8 cellular contexts compared by ENCODE assay signal in the genomic region with DNA sequence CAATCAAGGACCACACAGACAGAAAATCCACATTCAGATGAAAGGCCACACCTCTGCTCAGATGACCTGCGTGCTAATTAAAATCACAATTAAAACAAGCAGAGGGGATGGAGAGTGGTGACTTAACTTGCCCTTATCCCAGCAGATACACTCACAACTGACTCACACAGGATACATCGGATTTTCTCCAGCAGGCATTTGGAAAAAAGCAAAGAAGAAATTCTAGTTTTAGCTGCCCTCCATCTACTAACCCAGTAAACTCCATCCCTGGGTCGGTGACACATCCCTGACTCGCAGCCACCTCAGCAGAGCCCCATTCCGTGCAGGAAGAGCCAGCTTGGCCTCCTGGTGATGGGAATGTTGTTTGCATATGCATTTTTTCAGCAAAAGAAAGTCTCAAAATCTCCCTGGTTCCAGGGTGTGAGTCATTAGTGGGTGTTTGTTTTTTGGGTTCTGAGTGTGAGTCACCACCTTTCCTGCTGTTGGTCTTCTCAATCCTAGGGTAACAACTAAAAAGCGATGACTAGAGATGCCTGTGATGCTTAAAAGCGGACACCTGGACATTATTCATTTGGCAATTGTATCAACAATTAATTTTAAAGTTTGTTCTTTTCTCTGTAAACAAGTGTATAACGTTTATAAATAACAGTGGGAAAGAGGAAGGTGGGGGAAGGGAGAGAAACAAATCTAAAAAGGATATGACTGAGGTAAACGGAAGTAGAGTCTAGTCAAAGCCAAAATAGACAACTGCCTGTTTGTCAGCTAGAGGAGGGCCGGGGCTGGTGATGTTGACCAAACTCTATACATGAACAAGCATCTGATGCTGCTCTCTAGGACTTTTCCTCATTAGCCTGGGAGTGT. TPM values are rescaled to one million over a fixed set of nuclear protein-coding genes. Genes with fewer than 3 reads are reported as not detected.
DNase-seq lines count a peak whose midpoint lies in the region; ATAC-seq, FAIRE-seq and TF ChIP-seq lines count a peak whose summit lies in the region.

No MANE protein-coding gene starts in this region.

- peak in 3 of 5 experiments; percentile 5 to 90 (median 19) for DNase-seq in T-helper 2 cell
- DNase-seq in dedifferentiated amniotic fluid mesenchymal stem cell (ENCODE audit: extremely low spot score): peak; percentile 98
- peak; percentile 74 to 93 for DNase-seq in lower leg skin (ENCODE audit: low spot score in 2 of 2)
- peak; percentile 28 for DNase-seq in stomach
- no peak for DNase-seq in OCI-M2 (lab: John Stamatoyannopoulos, UW; ENCODE audit: unreplicated experiment)

- WGBS in lower leg skin, 2 donors: 30 to 38% methylated on average over 10 of the region's 10 CpGs
- 25 to 33% (median 31%) methylated on average over 10 of the region's 10 CpGs for WGBS in stomach, 5 donors

- H3K9me3 ChIP-seq in stomach: no peaks in the 10 kb centered on the region

- intact Hi-C loops in lower leg skin (cut with DNase I; ENCODE audit: low total_unique reads) (no loop called here), stomach (cut with DNase I; ENCODE audit: low total_unique reads) (no loop called here)

- FAIRE-seq in A204.1 (lab: Jason Lieb, UNC): peak; percentile 97

- no peak for TF ChIP-seq CTCF in lower leg skin (IDR thresholded peaks at IDR 0.05)
- no peak for TF ChIP-seq CTCF in stomach (IDR thresholded peaks at IDR 0.05)

- H3K36me3 ChIP-seq in stomach: no peaks in the 10 kb centered on the region

- no peak overlapping the region for H3K4me3 ChIP-seq in lower leg skin (ENCODE audit: low read depth, poor library complexity, severe bottlenecking)
- no peak overlapping the region for H3K4me3 ChIP-seq in stomach

- peaks cover 13 to 31% (median 22%) of the 10 kb centered on the region in 4 donors for H3K4me1 ChIP-seq in stomach

- TF ChIP-seq EP300 in stomach (IDR thresholded peaks at IDR 0.05): no peak

- peak overlapping the region; percentile 12 to 83 (median 72) for H3K27ac ChIP-seq in stomach

- ATAC-seq in GM18519 (IDR thresholded peaks at IDR 0.05; ENCODE audit: low FRiP score, unreplicated experiment): peak; percentile 49
- ATAC-seq in HG03432 (IDR thresholded peaks at IDR 0.05; ENCODE audit: unreplicated experiment): peak; percentile 83

- TF ChIP-seq POLR2A in lower leg skin (IDR thresholded peaks at IDR 0.05) (no peak), stomach (IDR thresholded peaks at IDR 0.05) (no peak)

- no peaks in the 10 kb centered on the region for H3K27me3 ChIP-seq in stomach

RNA-seq across cellular contexts. Expression of gene SLC4A7, which starts 49.8 kb away (rescaled TPM):
- total RNA-seq in lower leg skin (10 to 100 TPM in 2 of 4 donors, 1 to 10 TPM in 2; 3.8 to 11.4 (median 9.9) TPM), stomach (100 to 1,000 TPM in 2 of 5 donors, 10 to 100 TPM in 3; 16.9 to 212 (median 68.8) TPM)
- polyA plus RNA-seq in stomach: 1 to 10 TPM; 1.6 to 9.2 (median 3.7) TPM
